In the genomic region with DNA sequence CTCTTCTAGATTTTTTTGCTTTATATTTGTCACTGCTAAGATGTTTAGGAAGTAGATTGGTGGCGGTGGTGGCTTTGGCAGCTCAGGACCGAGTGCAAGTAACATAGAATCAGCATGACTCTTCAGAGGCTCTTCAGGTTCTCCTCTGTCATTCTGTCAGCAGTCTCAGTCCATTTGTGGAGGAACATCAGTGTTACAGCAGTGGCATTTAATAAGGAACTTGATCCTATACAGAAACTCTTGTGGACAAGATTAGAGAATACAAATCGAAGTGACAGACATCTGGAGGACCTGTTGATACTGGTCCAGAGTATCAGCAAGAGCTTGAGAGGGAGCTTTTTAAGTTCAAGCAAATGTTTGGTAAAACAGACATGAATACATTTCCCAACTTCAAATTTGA, we compare ENCODE assay signal across 28 cellular contexts.
"Had no signal": no experiment of that assay in that cellular context is flagged by ENCODE, and none has a peak within 500 bp of the region (broad histone marks: within the 10 kb centered on the region; RNA-seq: fewer than 3 reads in every experiment).

No MANE protein-coding gene starts in this region.

- H3K27me3 ChIP-seq: pancreas, right lobe of liver, suprapubic skin, testis, transverse colon, uterus had no signal

- H3K4me2 ChIP-seq: smooth muscle cell had no signal

- H3K9me3 ChIP-seq: neutrophil, pancreas, prostate gland, right lobe of liver, sigmoid colon, spleen, suprapubic skin, testis, tibial artery, transverse colon, upper lobe of right lung, uterus had no signal

- FAIRE-seq: pancreas had no signal

- H3K36me3 ChIP-seq: neutrophil, pancreas, prostate gland, right lobe of liver, sigmoid colon, spleen, suprapubic skin, tibial artery, transverse colon, upper lobe of right lung, uterus had no signal

- DNase-seq: naive thymus-derived CD4-positive, alpha-beta T cell; natural killer cell; nucleus accumbens; pancreas; right cardiac atrium; right lobe of liver; sigmoid colon; spleen; stimulated activated CD4-positive, alpha-beta T cell treated with anti-CD3 and anti-CD28 coated beads, Interleukin-12 subunit alpha, Interleukin-12 subunit beta, amount 100 ng/mL, for 4 hours; stimulated activated CD4-positive, alpha-beta T cell treated with anti-CD3 and anti-CD28 coated beads, Interleukin-1b, Interleukin-23, amount 100 ng/mL, for 48 hours; stimulated activated CD4-positive, alpha-beta T cell treated with anti-CD3 and anti-CD28 coated beads, Interleukin-4, amount 100 ng/mL, for 1 hour; stimulated activated CD4-positive, alpha-beta T cell treated with anti-CD3 and anti-CD28 coated beads, Interleukin-4, amount 100 ng/mL, for 4 hours; stimulated activated CD8-positive, alpha-beta memory T cell treated with anti-CD3 and anti-CD28 coated beads, Interleukin-4, amount 100 ng/mL, for 48 hours; stimulated activated naive CD4-positive, alpha-beta T cell; stimulated activated naive CD8-positive, alpha-beta T cell treated with anti-CD3 and anti-CD28 coated beads, Interleukin-15, amount 100 ng/mL, for 72 hours; stimulated activated naive CD8-positive, alpha-beta T cell treated with anti-CD3 and anti-CD28 coated beads, Interleukin-15, Interleukin-2, amounts not matched to agents 100 U/mL and 50 U/mL, for 24 hours; substantia nigra; testis; tibial artery; transverse colon; upper lobe of right lung; uterus had no signal

- H3K4me3 ChIP-seq: pancreas, prostate gland, right lobe of liver, sigmoid colon, skin epidermis, smooth muscle cell, spleen, suprapubic skin, testis, tibial artery, transverse colon, upper lobe of right lung, uterus had no signal

- H3K4me1 ChIP-seq: pancreas, prostate gland, right lobe of liver, sigmoid colon, suprapubic skin, testis, tibial artery, upper lobe of right lung, uterus had no signal

- ATAC-seq: naive thymus-derived CD4-positive, alpha-beta T cell; natural killer cell; pancreas; right cardiac atrium; right lobe of liver; stimulated activated memory B cell treated with anti-CD40 and anti-IgM and Interleukin-4, amounts not matched to agents 10 μg/mL and 1 μg/mL and 100 μg/mL, for 72 hours; stimulated activated naive CD8-positive, alpha-beta T cell treated with anti-CD3 and anti-CD28 coated beads, Interleukin-15, amount 100 ng/mL, for 72 hours; stimulated activated naive CD8-positive, alpha-beta T cell treated with anti-CD3 and anti-CD28 coated beads, Interleukin-15, Interleukin-2, amounts not matched to agents 100 U/mL and 50 U/mL, for 24 hours; upper lobe of right lung had no signal

- H3K27ac ChIP-seq: neutrophil, pancreas, prostate gland, right lobe of liver, sigmoid colon, skin epidermis, spleen, suprapubic skin, testis, tibial artery, transverse colon, upper lobe of right lung, uterus had no signal
